ENCODE assay signal across 22 cellular contexts in genomic region chr7:92762853-92763252, GRCh38.
A peak's percentile ranks its signal among the peaks of the same experiment; 100 is the strongest.
DNase-seq lines count a peak whose midpoint lies in the region; ATAC-seq and TF ChIP-seq lines count a peak whose summit lies in the region.
"Had no signal": no experiment of that assay in that cellular context is flagged by ENCODE, and none has a peak within 500 bp of the region (broad histone marks: within the 10 kb centered on the region; RNA-seq: fewer than 3 reads in every experiment).

No MANE protein-coding gene starts in this region.

- H3K9me3 ChIP-seq in SK-N-SH: no peaks in the 10 kb centered on the region
- H3K9me3 ChIP-seq in tibial artery: no peaks in the 10 kb centered on the region
- H3K9me3 ChIP-seq in spleen: no peaks in the 10 kb centered on the region
- H3K9me3 ChIP-seq: ovary had no signal

- POLR2A ChIA-PET in SK-N-SH (lab: Yijun Ruan, JAX): no interaction called here

- peaks cover 98% of the 10 kb centered on the region for H3K79me2 ChIP-seq in SK-N-SH (ENCODE audit: insufficient read depth)
- peaks cover 98% of the 10 kb centered on the region for H3K79me2 ChIP-seq in KMS-11 (ENCODE audit: insufficient read depth, low read depth)

- H3K27me3 ChIP-seq in SK-N-SH (ENCODE audit: insufficient read depth): no peaks in the 10 kb centered on the region
- H3K27me3 ChIP-seq in KMS-11 (ENCODE audit: insufficient read depth, low read depth): no peaks in the 10 kb centered on the region
- H3K27me3 ChIP-seq in foreskin keratinocyte: no peaks in the 10 kb centered on the region
- no peaks in the 10 kb centered on the region for H3K27me3 ChIP-seq in tibial artery
- H3K27me3 ChIP-seq in spleen (replicated peaks in 1 of 7): no peaks in the 10 kb centered on the region
- H3K27me3 ChIP-seq: ovary had no signal

- H3K9ac ChIP-seq in SK-N-SH: no peak overlapping the region
- H3K9ac ChIP-seq in KMS-11: no peak overlapping the region

- TF ChIP-seq RAD21 in SK-N-SH (IDR thresholded peaks at IDR 0.05; ENCODE audit: low read length): no peak

- TF ChIP-seq CTCF in SK-N-SH (IDR thresholded peaks at IDR 0.05): no peak
- TF ChIP-seq CTCF in KMS-11 (conservative IDR thresholded peaks at IDR 0.05; ENCODE audit: low read depth, low read length): no peak
- TF ChIP-seq CTCF in foreskin keratinocyte (conservative IDR thresholded peaks at IDR 0.05): no peak
- TF ChIP-seq CTCF in tibial artery (IDR thresholded peaks at IDR 0.05): no peak
- TF ChIP-seq CTCF in spleen (IDR thresholded peaks at IDR 0.05 in 8 of 11, conservative IDR thresholded peaks at IDR 0.05 in 3 of 11): no peak

- in situ Hi-C loops in G401 (cut with HindIII; ENCODE audit: low sequenced_read_pairs): no loop called here

- no peak for TF ChIP-seq EP300 in SK-N-SH (IDR thresholded peaks at IDR 0.05; ENCODE audit: borderline replicate concordance in 1 of 2, low read depth in 1 of 2, low read length in 1 of 2)

- H3K4me1 ChIP-seq in SK-N-SH (ENCODE audit: control insufficient read depth in 1 of 2, insufficient read depth in 2 of 2, low read depth in 1 of 2, low read length in 1 of 2) (peaks cover 34 to 53% of the 10 kb centered on the region in 2 experiments), KMS-11 (ENCODE audit: low read depth, poor library complexity, severe bottlenecking) (peaks cover 93% of the 10 kb centered on the region), foreskin keratinocyte (peaks cover 43% of the 10 kb centered on the region), tibial artery (peaks cover 0 to 72% (median 15%) of the 10 kb centered on the region in 4 donors), spleen (peaks cover 0 to 16% (median 6%) of the 10 kb centered on the region in 6 donors)

- 96% methylated on average over 3 of the region's 3 CpGs for WGBS in SK-N-SH (ENCODE audit: low lambda C conversion rate)
- WGBS in spleen, 5 donors: 95 to 97% (median 97%) methylated on average over 3 of the region's 3 CpGs

- H3K27ac ChIP-seq in SK-N-SH (ENCODE audit: low read depth in 2 of 2, low read length in 1 of 2) (peak overlapping the region; percentile 12 to 95; a peak in 3 of 4 replicates), KMS-11 (peak overlapping the region; percentile 31; the same call in 1 of the 2 replicates), foreskin keratinocyte (peak overlapping the region; percentile 72), tibial artery (peak overlapping the region; percentile 26 to 57), spleen (no peak overlapping the region)
- H3K27ac ChIP-seq: 22Rv1, ovary had no signal

- no peak overlapping the region for H3K4me2 ChIP-seq in SK-N-SH
- peak overlapping the region; percentile 91; the same call in 1 of the 2 replicates for H3K4me2 ChIP-seq in KMS-11

- no peaks in the 10 kb centered on the region for H3K9me2 ChIP-seq in SK-N-SH

- peaks cover 56% of the 10 kb centered on the region for H3F3A ChIP-seq in SK-N-SH (replicated peaks; ENCODE audit: insufficient read depth)

- TF ChIP-seq POLR2A in spleen (IDR thresholded peaks at IDR 0.05): no peak

- H4K20me1 ChIP-seq in SK-N-SH (ENCODE audit: insufficient read depth): no peaks in the 10 kb centered on the region
- H4K20me1 ChIP-seq in KMS-11 (ENCODE audit: insufficient read depth): 0 out of 2 replicates have a peak, but pooled peaks cover 7% of the 10 kb centered on the region

- no peak for ATAC-seq in SK-N-SH treated with all-trans-retinoic acid at 6 μM for 48 hours
- ATAC-seq in foreskin keratinocyte: no peak
- ATAC-seq: left lobe of liver; natural killer cell treated with Interleukin-12 subunit alpha and Interleukin-12 subunit beta and Interleukin-15 and Interleukin-18, amount 100 ng/mL, for 72 hours had no signal

- no peak overlapping the region for H2AFZ ChIP-seq in SK-N-SH (ENCODE audit: low read depth)
- no peak overlapping the region for H2AFZ ChIP-seq in KMS-11 (ENCODE audit: low read depth)

- intact Hi-C loops in tibial artery (cut with DNase I; ENCODE audit: low total_unique reads) (loop anchor here (10.0 kb wide), 1 partner anchor 48 kb away; no protein-coding TSS in a partner anchor), spleen (cut with DNase I; ENCODE audit: low total_unique reads) (no loop called here)

- DNase-seq in SK-N-SH (no peak), foreskin keratinocyte (no peak), tibial artery (no peak), G401 (ENCODE audit: low spot score) (no peak), spleen (no peak)
- no peak for DNase-seq in activated CD4-positive, CD25-positive, alpha-beta regulatory T cell treated with anti-CD3 and anti-CD28 coated beads, Interleukin-2, amount 50 U/mL, for 72 hours
- DNase-seq: activated CD4-positive, alpha-beta memory T cell treated with anti-CD3 and anti-CD28 coated beads for 36 hours; activated effector memory CD4-positive, alpha-beta T cell treated with Interleukin-2 at 50 U/mL for 16 hours; activated naive CD8-positive, alpha-beta T cell treated with anti-CD3 and anti-CD28 coated beads, Interleukin-2, amount 10 ng/mL, durations not matched to agents 7 days and 5 days; AML-193; DMS79; MM.1S; NCI-H1436; ovary; stimulated activated CD4-positive, alpha-beta T cell treated with anti-CD3 and anti-CD28 coated beads, Interleukin-4, amount 100 ng/mL, for 1 hour; stimulated activated naive CD4-positive, alpha-beta T cell treated with Interleukin-2 at 50 U/mL for 16 hours had no signal

- CTCF ChIA-PET in SK-N-SH (lab: Yijun Ruan, JAX): interaction anchor here (1.1 to 2.2 kb wide), 4 partner anchors 15 to 143 kb away, joined by 3 to 10 read pairs (median 4); no protein-coding TSS in a partner anchor

- H3K4me3 ChIP-seq in SK-N-SH (ENCODE audit: low read depth in 2 of 2, low read length in 1 of 2): no peak overlapping the region
- no peak overlapping the region for H3K4me3 ChIP-seq in KMS-11 (IDR thresholded peaks at IDR 0.05; ENCODE audit: insufficient read depth, low read depth, low read length)
- H3K4me3 ChIP-seq in tibial artery: no peak overlapping the region
- H3K4me3 ChIP-seq in spleen: no peak overlapping the region
- H3K4me3 ChIP-seq: GM12878, ovary had no signal

- H3K36me3 ChIP-seq in SK-N-SH (replicated peaks in 1 of 2; ENCODE audit: control insufficient read depth in 1 of 2, insufficient read depth in 2 of 2, low read length in 1 of 2) (peaks cover 16 to 42% of the 10 kb centered on the region in 2 experiments), KMS-11 (ENCODE audit: insufficient read depth) (peaks cover 10% of the 10 kb centered on the region; the same call in 1 of the 2 replicates), tibial artery (no peaks in the 10 kb centered on the region), spleen (no peaks in the 10 kb centered on the region)
- H3K36me3 ChIP-seq: ovary had no signal

TF ChIP-seq in SK-N-SH, 30 proteins besides CTCF, POLR2A, EP300 and RAD21 (continues in another document):
- TF ChIP-seq MXI1 (IDR thresholded peaks at IDR 0.05; ENCODE audit: low read depth, low read length) (no peak), GABPA (IDR thresholded peaks at IDR 0.05; ENCODE audit: low read depth) (no peak), POLR2AphosphoS5 (IDR thresholded peaks at IDR 0.05; ENCODE audit: low read depth, low read length) (no peak), GATA2 (CRISPR knock-in tag; IDR thresholded peaks at IDR 0.05) (no peak), FOXJ3 (CRISPR knock-in tag; IDR thresholded peaks at IDR 0.05) (no peak), NRF1 (IDR thresholded peaks at IDR 0.05; ENCODE audit: low read depth, low read length) (no peak), MAX (IDR thresholded peaks at IDR 0.05; ENCODE audit: low read depth) (no peak), TEAD4 (IDR thresholded peaks at IDR 0.05; ENCODE audit: borderline replicate concordance, insufficient read depth) (no peak), YY1 (IDR thresholded peaks at IDR 0.05; ENCODE audit: low read depth) (no peak), TCF12 (IDR thresholded peaks at IDR 0.05) (no peak), NFIC (IDR thresholded peaks at IDR 0.05; ENCODE audit: borderline replicate concordance) (no peak), FOSL2 (IDR thresholded peaks at IDR 0.05; ENCODE audit: borderline replicate concordance, low read depth) (no peak)

TF ChIP-seq in SK-N-SH treated with all-trans-retinoic acid at 6 μM for 48 hours, 23 proteins besides CTCF, POLR2A, EP300 and RAD21 (continues in another document):
- TF ChIP-seq POU6F1 (CRISPR knock-in tag; IDR thresholded peaks at IDR 0.05; ENCODE audit: borderline replicate concordance, low read depth) (no peak), PPARA (CRISPR knock-in tag; IDR thresholded peaks at IDR 0.05; ENCODE audit: borderline replicate concordance) (no peak), TCF4 (CRISPR knock-in tag; IDR thresholded peaks at IDR 0.05; ENCODE audit: borderline replicate concordance) (no peak), RARB (CRISPR knock-in tag; IDR thresholded peaks at IDR 0.05) (no peak), ZFP30 (CRISPR knock-in tag; IDR thresholded peaks at IDR 0.05) (no peak), ZC3H10 (CRISPR knock-in tag; IDR thresholded peaks at IDR 0.05) (no peak), ZFP3 (CRISPR knock-in tag; IDR thresholded peaks at IDR 0.05) (no peak), BACH2 (CRISPR knock-in tag; IDR thresholded peaks at IDR 0.05; ENCODE audit: borderline replicate concordance) (no peak), ZNF565 (CRISPR knock-in tag; conservative IDR thresholded peaks at IDR 0.05; ENCODE audit: low read depth) (no peak)

Comparison
In these comparisons a context has a peak if more than half of its experiments do, and no peak if none do; other contexts are left out.
1. H3K27ac ChIP-seq: peak in SK-N-SH (2 of 2), KMS-11 (single experiment), foreskin keratinocyte (single experiment) and tibial artery (2 of 2); none in spleen (0 of 8).